Comparison of ENCODE assay signal across 8 cellular contexts in genomic region chr13:102394158-102395053, GRCh38. TPM values are rescaled to one million over a fixed set of nuclear protein-coding genes. Genes with fewer than 3 reads are reported as not detected.
DNase-seq lines count a peak whose midpoint lies in the region; ATAC-seq and TF ChIP-seq lines count a peak whose summit lies in the region.

No MANE protein-coding gene starts in this region.

- H3K27ac ChIP-seq in naive thymus-derived CD4-positive, alpha-beta T cell (ENCODE audit: low read depth, low read length), result peak overlapping the region; percentile 78

- peak overlapping the region in 8 of 9 donors; percentile 82 to 94 (median 88) for H3K27ac Mint-ChIP-seq in naive thymus-derived CD4-positive, alpha-beta T cell
- H3K27ac Mint-ChIP-seq in stimulated activated effector memory CD8-positive, alpha-beta T cell treated with anti-CD3 and anti-CD28 coated beads, Interleukin-12 subunit alpha, Interleukin-12 subunit beta, amount 100 ng/mL, for 72 hours, result peak overlapping the region; percentile 89

- H3K4me1 Mint-ChIP-seq in naive thymus-derived CD4-positive, alpha-beta T cell, result peaks cover 6 to 25% (median 20%) of the 10 kb centered on the region in 7 donors
- peaks cover 28% of the 10 kb centered on the region for H3K4me1 Mint-ChIP-seq in stimulated activated effector memory CD8-positive, alpha-beta T cell treated with anti-CD3 and anti-CD28 coated beads, Interleukin-12 subunit alpha, Interleukin-12 subunit beta, amount 100 ng/mL, for 72 hours

- H3K4me3 Mint-ChIP-seq in naive thymus-derived CD4-positive, alpha-beta T cell, result peak overlapping the region; percentile 85 to 93 (median 90)
- H3K4me3 Mint-ChIP-seq in stimulated activated effector memory CD8-positive, alpha-beta T cell treated with anti-CD3 and anti-CD28 coated beads, Interleukin-12 subunit alpha, Interleukin-12 subunit beta, amount 100 ng/mL, for 72 hours, result peak overlapping the region; percentile 77

- H3K36me3 Mint-ChIP-seq in naive thymus-derived CD4-positive, alpha-beta T cell, result peaks cover 0 to 6% (median 0%) of the 10 kb centered on the region in 5 donors
- no peaks in the 10 kb centered on the region for H3K36me3 Mint-ChIP-seq in stimulated activated effector memory CD8-positive, alpha-beta T cell treated with anti-CD3 and anti-CD28 coated beads, Interleukin-12 subunit alpha, Interleukin-12 subunit beta, amount 100 ng/mL, for 72 hours

- H3K9me3 Mint-ChIP-seq in naive thymus-derived CD4-positive, alpha-beta T cell, result peaks cover 0 to 2% (median 0%) of the 10 kb centered on the region in 11 donors
- peaks cover 3% of the 10 kb centered on the region for H3K9me3 Mint-ChIP-seq in stimulated activated effector memory CD8-positive, alpha-beta T cell treated with anti-CD3 and anti-CD28 coated beads, Interleukin-12 subunit alpha, Interleukin-12 subunit beta, amount 100 ng/mL, for 72 hours

- no peaks in the 10 kb centered on the region for H3K27me3 ChIP-seq in BE2C
- no peaks in the 10 kb centered on the region for H3K27me3 ChIP-seq in naive thymus-derived CD4-positive, alpha-beta T cell (ENCODE audit: control insufficient read depth in 2 of 2, insufficient read depth in 2 of 2, low read length in 2 of 2)

- ATAC-seq in GM19351 (IDR thresholded peaks at IDR 0.05; ENCODE audit: unreplicated experiment) (peak; percentile 93), HG03521 (IDR thresholded peaks at IDR 0.05; ENCODE audit: unreplicated experiment) (peak; percentile 96)
- ATAC-seq in naive thymus-derived CD4-positive, alpha-beta T cell, result peak; percentile 94
- peak; percentile 92 for ATAC-seq in stimulated activated effector memory CD8-positive, alpha-beta T cell treated with anti-CD3 and anti-CD28 coated beads, Interleukin-12 subunit alpha, Interleukin-12 subunit beta, amount 100 ng/mL, for 72 hours

- H3K4me3 ChIP-seq in BE2C (ENCODE audit: low read depth, low read length) (peak overlapping the region; percentile 83), fibroblast of pulmonary artery (replicated peaks; ENCODE audit: low read depth, low read length) (peak overlapping the region; percentile 69)
- H3K4me3 ChIP-seq in naive thymus-derived CD4-positive, alpha-beta T cell (ENCODE audit: low read length), result peak overlapping the region; percentile 96

- peaks cover 13 to 41% (median 22%) of the 10 kb centered on the region in 5 donors for H3K27me3 Mint-ChIP-seq in naive thymus-derived CD4-positive, alpha-beta T cell

- peaks cover 7% of the 10 kb centered on the region for H3K4me1 ChIP-seq in BE2C
- peaks cover 0 to 12% of the 10 kb centered on the region in 2 donors for H3K4me1 ChIP-seq in naive thymus-derived CD4-positive, alpha-beta T cell (ENCODE audit: control insufficient read depth in 2 of 2, insufficient read depth in 2 of 2, low read length in 2 of 2)

- H3K9me3 ChIP-seq in BE2C, result no peaks in the 10 kb centered on the region
- no peaks in the 10 kb centered on the region for H3K9me3 ChIP-seq in naive thymus-derived CD4-positive, alpha-beta T cell (ENCODE audit: control insufficient read depth in 2 of 3, low read length in 3 of 3)

- intact Hi-C loops in naive thymus-derived CD4-positive, alpha-beta T cell (cut with micrococcal nuclease), result loop anchor here (1.0 to 10.0 kb wide), 11 partner anchors 8 to 1810 kb away; partner anchors contain the start of genes TEX30 (in 2 of the 2), TPP2 (in 2 of the 2), BIVM (in 1 of the 2) and FGF14 (in 1 of the 2)

- H3K36me3 ChIP-seq in BE2C, result no peaks in the 10 kb centered on the region
- peaks cover 0 to 2% (median 0%) of the 10 kb centered on the region in 3 experiments for H3K36me3 ChIP-seq in naive thymus-derived CD4-positive, alpha-beta T cell (ENCODE audit: control insufficient read depth in 2 of 3, insufficient read depth in 3 of 3, low read length in 3 of 3)

- peak; percentile 74 for TF ChIP-seq CTCF in BE2C (IDR thresholded peaks at IDR 0.05; ENCODE audit: low read depth, low read length)
- TF ChIP-seq CTCF in fibroblast of pulmonary artery (IDR thresholded peaks at IDR 0.05; ENCODE audit: low read length, missing control alignments), result no peak

- DNase-seq in BE2C (peak; percentile 97), fibroblast of pulmonary artery (ENCODE audit: low read depth) (peak; percentile 82)
- DNase-seq in NK-92 treated with Interleukin-12 subunit alpha and Interleukin-12 subunit beta, amount 100 ng/mL, for 24 hours (lab: John Stamatoyannopoulos, UW), result peak; percentile 95
- DNase-seq in activated T-helper 1 cell treated with anti-CD3 and anti-CD28 coated beads, Interleukin-2, amount 50 U/mL, for 16 hours (ENCODE audit: low read depth in 1 of 2, low spot score in 1 of 2), result peak; percentile 90 to 96
- DNase-seq in naive thymus-derived CD4-positive, alpha-beta T cell, result peak; percentile 91 to 98 (median 95)
- DNase-seq in stimulated activated effector memory CD8-positive, alpha-beta T cell treated with anti-CD3 and anti-CD28 coated beads, Interleukin-12 subunit alpha, Interleukin-12 subunit beta, amount 100 ng/mL, for 72 hours (ENCODE audit: low spot score in 2 of 2), result peak; percentile 96 to 99

- CTCF ChIA-PET in naive thymus-derived CD4-positive, alpha-beta T cell (lab: Charles Lee), result no interaction called here

- POLR2A ChIA-PET in naive thymus-derived CD4-positive, alpha-beta T cell (lab: Charles Lee), result interaction anchor here (0.8 to 1.8 kb wide), 4 partner anchors 9 to 451 kb away, joined by 3 to 8 read pairs (median 4); partner anchors contain the start of genes ERCC5, TEX30 and TPP2

RNA-seq across cellular contexts. Expression of gene FGF14, which starts 7.4 kb away (rescaled TPM):
- polyA plus RNA-seq in BE2C (2012; ENCODE audit: insufficient read depth, insufficient read length, low read depth), result 9.2 TPM
- not detected for total RNA-seq in naive thymus-derived CD4-positive, alpha-beta T cell
- polyA plus RNA-seq in naive thymus-derived CD4-positive, alpha-beta T cell, result not detected

Comparison
In these comparisons a context has a peak if more than half of its experiments do, and no peak if none do; other contexts are left out.
1. Peak in every context shown above with its lines: DNase-seq, ATAC-seq, H3K4me3 ChIP-seq and H3K27ac ChIP-seq.